In genomic region chr7:102117743-102118142, GRCh38 we compare ENCODE assay signal across 17 cellular contexts.
DNase-seq lines count a peak whose midpoint lies in the region; ATAC-seq and TF ChIP-seq lines count a peak whose summit lies in the region.
"Had no signal": no experiment of that assay in that cellular context is flagged by ENCODE, and none has a peak within 500 bp of the region (broad histone marks: within the 10 kb centered on the region; RNA-seq: fewer than 3 reads in every experiment).

No MANE protein-coding gene starts in this region.

- no peaks in the 10 kb centered on the region for H3K27me3 ChIP-seq in mammary epithelial cell (ENCODE audit: insufficient read depth, low read length)
- H3K27me3 ChIP-seq: cardiac muscle cell had no signal

- H3K27ac ChIP-seq in RWPE1 (peak overlapping the region; percentile 23), mammary epithelial cell (ENCODE audit: insufficient read depth, low read depth, low read length) (no peak overlapping the region)
- H3K27ac ChIP-seq: cardiac muscle cell had no signal

- H3K4me3 Mint-ChIP-seq in osteocyte (ENCODE audit: unreplicated experiment): no peak overlapping the region
- no peak overlapping the region for H3K4me3 Mint-ChIP-seq in activated CD4-positive, alpha-beta T cell treated with anti-CD3 and anti-CD28 coated beads, Interleukin-2, amount 10 ng/mL, durations not matched to agents 24 days and 14 days
- H3K4me3 Mint-ChIP-seq: activated CD8-positive, alpha-beta T cell treated with anti-CD3 and anti-CD28 coated beads for 36 hours; CD4-positive, CD25-positive, alpha-beta regulatory T cell; T-helper 2 cell treated with Interferon-gamma antibody and Interleukin-4, amounts not matched to agents 5 μg/mL and 100 μg/mL, for 36 hours had no signal

- no peaks in the 10 kb centered on the region for H3K36me3 ChIP-seq in mammary epithelial cell (ENCODE audit: insufficient read depth, low read length)

- H3K79me2 ChIP-seq in mammary epithelial cell (ENCODE audit: insufficient read depth, low read length): no peaks in the 10 kb centered on the region

- H3K27ac Mint-ChIP-seq in osteocyte (ENCODE audit: unreplicated experiment): peak overlapping the region; percentile 75
- H3K27ac Mint-ChIP-seq in activated CD4-positive, alpha-beta T cell treated with anti-CD3 and anti-CD28 coated beads, Interleukin-2, amount 10 ng/mL, durations not matched to agents 24 days and 14 days: no peak overlapping the region
- H3K27ac Mint-ChIP-seq: activated CD8-positive, alpha-beta T cell treated with anti-CD3 and anti-CD28 coated beads for 36 hours; CD4-positive, CD25-positive, alpha-beta regulatory T cell; T-helper 2 cell treated with Interferon-gamma antibody and Interleukin-4, amounts not matched to agents 5 μg/mL and 100 μg/mL, for 36 hours had no signal

- H3K36me3 Mint-ChIP-seq in osteocyte (ENCODE audit: unreplicated experiment): peaks cover 25% of the 10 kb centered on the region
- peaks cover 12% of the 10 kb centered on the region for H3K36me3 Mint-ChIP-seq in activated CD4-positive, alpha-beta T cell treated with anti-CD3 and anti-CD28 coated beads, Interleukin-2, amount 10 ng/mL, durations not matched to agents 24 days and 14 days (ENCODE audit: low read depth)

- H2AFZ ChIP-seq in mammary epithelial cell (ENCODE audit: low read depth, low read length): no peak overlapping the region

- CTCF ChIA-PET in RWPE1 (lab: Yijun Ruan, JAX): no interaction called here
- CTCF ChIA-PET in mammary epithelial cell (lab: Charles Lee; ENCODE audit: low non-redundant PET): no interaction called here

- H3K4me3 ChIP-seq in fibroblast of mammary gland (ENCODE audit: control insufficient read depth, low read depth, low read length) (no peak overlapping the region), mammary epithelial cell (replicated peaks in 1 of 3; ENCODE audit: insufficient read depth in 1 of 3, low read depth in 2 of 3, low read length in 3 of 3) (no peak overlapping the region)
- H3K4me3 ChIP-seq: cardiac muscle cell had no signal

- POLR2A ChIA-PET in RWPE1 (lab: Yijun Ruan, JAX; ENCODE audit: low non-redundant PET): no interaction called here

- H4K20me1 ChIP-seq in mammary epithelial cell (ENCODE audit: insufficient read depth, low read length): no peaks in the 10 kb centered on the region

- H3K9me3 Mint-ChIP-seq in osteocyte (ENCODE audit: unreplicated experiment): peaks cover 7% of the 10 kb centered on the region
- no peaks in the 10 kb centered on the region for H3K9me3 Mint-ChIP-seq in activated CD4-positive, alpha-beta T cell treated with anti-CD3 and anti-CD28 coated beads, Interleukin-2, amount 10 ng/mL, durations not matched to agents 24 days and 14 days
- H3K9me3 Mint-ChIP-seq: activated CD8-positive, alpha-beta T cell treated with anti-CD3 and anti-CD28 coated beads for 36 hours; T-helper 2 cell treated with Interferon-gamma antibody and Interleukin-4, amounts not matched to agents 5 μg/mL and 100 μg/mL, for 36 hours had no signal

- in situ Hi-C loops in mammary epithelial cell (cut with MboI; ENCODE audit: low sequenced_read_pairs in 2 of 2): no loop called here

- TF ChIP-seq CTCF in RWPE1 (conservative IDR thresholded peaks at IDR 0.05; ENCODE audit: low read depth): no peak
- TF ChIP-seq CTCF in fibroblast of mammary gland (conservative IDR thresholded peaks at IDR 0.05; ENCODE audit: control insufficient read depth, insufficient read depth, low read depth, low read length): no peak
- TF ChIP-seq CTCF in osteocyte (IDR thresholded peaks at IDR 0.05): no peak
- no peak for TF ChIP-seq CTCF in mammary epithelial cell (conservative IDR thresholded peaks at IDR 0.05 in 1 of 2, IDR thresholded peaks at IDR 0.05 in 1 of 2; ENCODE audit: extremely low read depth in 1 of 2, insufficient read depth in 1 of 2, low read depth in 1 of 2, low read length in 2 of 2)

- dilution Hi-C loops in mammary epithelial cell (cut with HindIII; ENCODE audit: low sequenced_read_pairs): no loop called here

- H3K27me3 Mint-ChIP-seq in osteocyte (ENCODE audit: unreplicated experiment): no peaks in the 10 kb centered on the region
- no peaks in the 10 kb centered on the region for H3K27me3 Mint-ChIP-seq in activated CD4-positive, alpha-beta T cell treated with anti-CD3 and anti-CD28 coated beads, Interleukin-2, amount 10 ng/mL, durations not matched to agents 24 days and 14 days
- H3K27me3 Mint-ChIP-seq: activated CD8-positive, alpha-beta T cell treated with anti-CD3 and anti-CD28 coated beads for 36 hours; CD4-positive, CD25-positive, alpha-beta regulatory T cell had no signal

- no peak overlapping the region for H3K9ac ChIP-seq in mammary epithelial cell (ENCODE audit: insufficient read depth, low read length)

- H3K4me1 ChIP-seq in mammary epithelial cell (ENCODE audit: insufficient read depth, low read length): peaks cover 10% of the 10 kb centered on the region

- BruUV-seq in mammary epithelial cell (replicated peaks; lab: Mats Ljungman, UMichigan): no TSS peak

- no peak overlapping the region for H3K4me2 ChIP-seq in mammary epithelial cell (ENCODE audit: insufficient read depth, low read depth, low read length)

- H3K4me1 Mint-ChIP-seq in osteocyte (ENCODE audit: unreplicated experiment): peaks cover 25% of the 10 kb centered on the region
- peaks cover 12% of the 10 kb centered on the region for H3K4me1 Mint-ChIP-seq in activated CD4-positive, alpha-beta T cell treated with anti-CD3 and anti-CD28 coated beads, Interleukin-2, amount 10 ng/mL, durations not matched to agents 24 days and 14 days

- intact Hi-C loops in mammary epithelial cell (cut with micrococcal nuclease): no loop called here
- intact Hi-C loops in activated CD4-positive, alpha-beta T cell treated with anti-CD3 and anti-CD28 coated beads, Interleukin-2, amount 10 ng/mL, durations not matched to agents 24 days and 14 days (cut with micrococcal nuclease): no loop called here

- H3K9me3 ChIP-seq in mammary epithelial cell (replicated peaks; ENCODE audit: insufficient read depth, low read length): no peaks in the 10 kb centered on the region

- 97% methylated on average over 3 of the region's 6 CpGs for WGBS in mammary epithelial cell (ENCODE audit: low coverage, missing lambda C conversion rate)

- DNase-seq in EH (ENCODE audit: low read depth) (peak; percentile 98), RWPE1 (ENCODE audit: low spot score) (no peak), fibroblast of mammary gland (ENCODE audit: low read depth) (peak; percentile 64), osteocyte (ENCODE audit: extremely low spot score, unreplicated experiment) (no peak), NCI-H2196 (lab: John Stamatoyannopoulos, UW; ENCODE audit: unreplicated experiment) (no peak), mammary epithelial cell (no peak)
- DNase-seq in stimulated activated naive CD8-positive, alpha-beta T cell treated with anti-CD3 and anti-CD28 coated beads, Interleukin-15, Interleukin-2, amounts not matched to agents 100 U/mL and 50 U/mL, for 24 hours: no peak
- no peak for DNase-seq in activated CD4-positive, alpha-beta T cell treated with anti-CD3 and anti-CD28 coated beads, Interleukin-2, amount 10 ng/mL, durations not matched to agents 24 days and 14 days
- DNase-seq: activated CD8-positive, alpha-beta T cell treated with anti-CD3 and anti-CD28 coated beads for 36 hours; activated effector memory CD4-positive, alpha-beta T cell treated with anti-CD3 and anti-CD28 coated beads, Interleukin-2, amount 50 U/mL, for 16 hours; CD4-positive, CD25-positive, alpha-beta regulatory T cell; NCI-H2171; PC-3; stimulated activated CD4-positive, alpha-beta T cell treated with anti-CD3 and anti-CD28 coated beads, Interleukin-4, amount 100 ng/mL, for 4 hours; stimulated activated naive CD4-positive, alpha-beta T cell treated with Interleukin-2 at 50 U/mL for 16 hours had no signal

- ATAC-seq in stimulated activated naive CD8-positive, alpha-beta T cell treated with anti-CD3 and anti-CD28 coated beads, Interleukin-15, Interleukin-2, amounts not matched to agents 100 U/mL and 50 U/mL, for 24 hours: no peak
- ATAC-seq: activated CD8-positive, alpha-beta T cell treated with anti-CD3 and anti-CD28 coated beads for 36 hours; PC-3 had no signal

Comparison
In these comparisons a context has a peak if more than half of its experiments do, and no peak if none do; other contexts are left out.
1. DNase-seq: peak in EH (single experiment) and fibroblast of mammary gland (single experiment); none in RWPE1 (single experiment), osteocyte (single experiment), NCI-H2196 (single experiment), stimulated activated naive CD8-positive, alpha-beta T cell treated with anti-CD3 and anti-CD28 coated beads, Interleukin-15, Interleukin-2, amounts not matched to agents 100 U/mL and 50 U/mL, for 24 hours (single experiment), mammary epithelial cell (single experiment) and activated CD4-positive, alpha-beta T cell treated with anti-CD3 and anti-CD28 coated beads, Interleukin-2, amount 10 ng/mL, durations not matched to agents 24 days and 14 days (single experiment).